2 cellular contexts compared by ENCODE assay signal in the genomic region with DNA sequence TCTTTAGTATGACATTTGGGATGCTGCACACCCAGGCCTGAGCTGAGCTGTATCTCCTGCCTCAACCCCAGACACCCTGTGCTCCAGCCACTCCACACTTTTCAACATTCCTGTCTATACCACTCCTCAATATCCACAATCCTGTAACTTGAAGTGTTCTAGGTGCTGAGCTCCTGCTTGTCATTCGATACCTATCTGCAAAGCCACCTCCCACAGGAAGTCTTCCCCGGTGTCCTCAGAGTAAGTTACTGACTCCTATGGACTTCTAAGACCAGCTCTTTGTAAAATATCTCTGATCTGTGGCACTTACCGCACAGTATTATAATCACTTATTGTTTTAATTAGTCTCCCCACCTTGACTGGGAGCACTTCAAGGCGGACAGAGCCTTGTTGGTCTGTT.
TF ChIP-seq lines count a peak whose summit lies in the region.

No MANE protein-coding gene starts in this region.

TF ChIP-seq in HCT116, 20 proteins besides CTCF, POLR2A, EP300 and RAD21:
- TF ChIP-seq REST (IDR thresholded peaks at IDR 0.05; ENCODE audit: low read depth): no peak
- TF ChIP-seq, protein P1, sequence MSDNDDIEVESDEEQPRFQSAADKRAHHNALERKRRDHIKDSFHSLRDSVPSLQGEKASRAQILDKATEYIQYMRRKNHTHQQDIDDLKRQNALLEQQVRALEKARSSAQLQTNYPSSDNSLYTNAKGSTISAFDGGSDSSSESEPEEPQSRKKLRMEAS (IDR thresholded peaks at IDR 0.05): no peak
- no peak for TF ChIP-seq FOSL1 (IDR thresholded peaks at IDR 0.05; ENCODE audit: low read depth)
- TF ChIP-seq TCF7L2 (IDR thresholded peaks at IDR 0.05; ENCODE audit: borderline replicate concordance, extremely low read depth, insufficient read depth, insufficient read length): no peak
- no peak for TF ChIP-seq ZNF274 (IDR thresholded peaks at IDR 0.05; ENCODE audit: low read depth, low read length)
- TF ChIP-seq ZBTB33 (IDR thresholded peaks at IDR 0.05; ENCODE audit: extremely low read depth, insufficient replicate concordance, low read length): no peak
- no peak for TF ChIP-seq EZH2phosphoT487 (IDR thresholded peaks at IDR 0.05; ENCODE audit: borderline replicate concordance)
- TF ChIP-seq EZH2 (IDR thresholded peaks at IDR 0.05): no peak
- no peak for TF ChIP-seq ATF3 (IDR thresholded peaks at IDR 0.05)
- TF ChIP-seq ZFX (IDR thresholded peaks at IDR 0.05): no peak
- TF ChIP-seq POLR2AphosphoS5 (IDR thresholded peaks at IDR 0.05; ENCODE audit: low read depth, low read length): no peak
- TF ChIP-seq YY1 (IDR thresholded peaks at IDR 0.05; ENCODE audit: extremely low read depth, insufficient replicate concordance, low read depth, low read length): no peak
- no peak for TF ChIP-seq CBX3 (IDR thresholded peaks at IDR 0.05; ENCODE audit: low read depth)
- TF ChIP-seq SRF (IDR thresholded peaks at IDR 0.05; ENCODE audit: low read depth): no peak
- TF ChIP-seq EGR1 (IDR thresholded peaks at IDR 0.05; ENCODE audit: low read depth): no peak
- TF ChIP-seq SP1 (IDR thresholded peaks at IDR 0.05; ENCODE audit: low read depth): no peak
- no peak for TF ChIP-seq JUND (IDR thresholded peaks at IDR 0.05)
- TF ChIP-seq SIN3A (IDR thresholded peaks at IDR 0.05; ENCODE audit: low read depth): no peak

TF ChIP-seq in SK-N-SH, 30 proteins besides CTCF, POLR2A, EP300 and RAD21 (continued from another document):
- no peak for TF ChIP-seq REST (IDR thresholded peaks at IDR 0.05; ENCODE audit: low read depth, low read length)
- TF ChIP-seq RXRA (IDR thresholded peaks at IDR 0.05; ENCODE audit: borderline replicate concordance, low read depth): no peak
- TF ChIP-seq GABPA (IDR thresholded peaks at IDR 0.05; ENCODE audit: low read depth): no peak
- no peak for TF ChIP-seq TCF12 (IDR thresholded peaks at IDR 0.05)
- TF ChIP-seq ELF1 (IDR thresholded peaks at IDR 0.05): no peak
- no peak for TF ChIP-seq SMC3 (IDR thresholded peaks at IDR 0.05; ENCODE audit: low read depth, low read length)
- TF ChIP-seq FOXJ3 (CRISPR knock-in tag; IDR thresholded peaks at IDR 0.05): no peak
- TF ChIP-seq TEAD4 (IDR thresholded peaks at IDR 0.05; ENCODE audit: borderline replicate concordance, insufficient read depth): no peak
- TF ChIP-seq RFX5 (IDR thresholded peaks at IDR 0.05; ENCODE audit: low read length): no peak
- TF ChIP-seq FOSL2 (IDR thresholded peaks at IDR 0.05; ENCODE audit: borderline replicate concordance, low read depth): no peak
- TF ChIP-seq, protein P2, sequence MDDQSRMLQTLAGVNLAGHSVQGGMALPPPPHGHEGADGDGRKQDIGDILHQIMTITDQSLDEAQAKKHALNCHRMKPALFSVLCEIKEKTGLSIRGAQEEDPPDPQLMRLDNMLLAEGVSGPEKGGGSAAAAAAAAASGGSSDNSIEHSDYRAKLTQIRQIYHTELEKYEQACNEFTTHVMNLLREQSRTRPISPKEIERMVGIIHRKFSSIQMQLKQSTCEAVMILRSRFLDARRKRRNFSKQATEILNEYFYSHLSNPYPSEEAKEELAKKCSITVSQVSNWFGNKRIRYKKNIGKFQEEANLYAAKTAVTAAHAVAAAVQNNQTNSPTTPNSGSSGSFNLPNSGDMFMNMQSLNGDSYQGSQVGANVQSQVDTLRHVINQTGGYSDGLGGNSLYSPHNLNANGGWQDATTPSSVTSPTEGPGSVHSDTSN (IDR thresholded peaks at IDR 0.05): no peak
- no peak for TF ChIP-seq NRF1 (IDR thresholded peaks at IDR 0.05; ENCODE audit: low read depth, low read length)
- TF ChIP-seq, protein P3, sequence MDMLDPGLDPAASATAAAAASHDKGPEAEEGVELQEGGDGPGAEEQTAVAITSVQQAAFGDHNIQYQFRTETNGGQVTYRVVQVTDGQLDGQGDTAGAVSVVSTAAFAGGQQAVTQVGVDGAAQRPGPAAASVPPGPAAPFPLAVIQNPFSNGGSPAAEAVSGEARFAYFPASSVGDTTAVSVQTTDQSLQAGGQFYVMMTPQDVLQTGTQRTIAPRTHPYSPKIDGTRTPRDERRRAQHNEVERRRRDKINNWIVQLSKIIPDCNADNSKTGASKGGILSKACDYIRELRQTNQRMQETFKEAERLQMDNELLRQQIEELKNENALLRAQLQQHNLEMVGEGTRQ (IDR thresholded peaks at IDR 0.05; ENCODE audit: borderline replicate concordance, low read depth, low read length): no peak
- TF ChIP-seq TAF1 (IDR thresholded peaks at IDR 0.05; ENCODE audit: borderline replicate concordance, low read depth, low read length): no peak
TF ChIP-seq in SK-N-SH: peak in this region for 0.
